ENCODE assay signal across 15 cellular contexts in genomic region chr9:33765411-33765810, GRCh38. TPM values are rescaled to one million over a fixed set of nuclear protein-coding genes. Genes with fewer than 3 reads are reported as not detected.
DNase-seq lines count a peak whose midpoint lies in the region; ATAC-seq and TF ChIP-seq lines count a peak whose summit lies in the region.
"Had no signal": no experiment of that assay in that cellular context is flagged by ENCODE, and none has a peak within 500 bp of the region (broad histone marks: within the 10 kb centered on the region; RNA-seq: fewer than 3 reads in every experiment).

No MANE protein-coding gene starts in this region.

- H3K9me3 Mint-ChIP-seq in HFFc6, result no peaks in the 10 kb centered on the region
- H3K9me3 Mint-ChIP-seq in neural progenitor cell, result no peaks in the 10 kb centered on the region
- H3K9me3 Mint-ChIP-seq: CD4-positive, alpha-beta T cell; nephron; stimulated activated memory B cell treated with anti-CD40 and anti-IgM and Interleukin-4, amounts not matched to agents 10 μg/mL and 1 μg/mL and 100 μg/mL, for 72 hours had no signal

- H3F3A ChIP-seq in neural progenitor cell (ENCODE audit: low read depth), result no peaks in the 10 kb centered on the region

- H3K36me3 Mint-ChIP-seq in HFFc6 (ENCODE audit: low read depth) (no peaks in the 10 kb centered on the region), neural progenitor cell (no peaks in the 10 kb centered on the region)
- H3K36me3 Mint-ChIP-seq: stimulated activated memory B cell treated with anti-CD40 and anti-IgM and Interleukin-4, amounts not matched to agents 10 μg/mL and 1 μg/mL and 100 μg/mL, for 72 hours had no signal

- H3K4me2 ChIP-seq in neural progenitor cell, result no peak overlapping the region

- no peaks in the 10 kb centered on the region for H3K79me2 ChIP-seq in neural progenitor cell (ENCODE audit: low read depth)

- 0 out of 2 replicates have a peak overlapping the region, but pooled peaks have one; percentile 3 for H3K4me3 Mint-ChIP-seq in HFFc6
- no peak overlapping the region for H3K4me3 Mint-ChIP-seq in neural progenitor cell
- H3K4me3 Mint-ChIP-seq: CD4-positive, alpha-beta T cell; nephron; stimulated activated memory B cell treated with anti-CD40 and anti-IgM and Interleukin-4, amounts not matched to agents 10 μg/mL and 1 μg/mL and 100 μg/mL, for 72 hours had no signal

- in situ Hi-C loops in KBM-7 (cut with MboI; ENCODE audit: low pct_unique_long_range_greater_than_20kb, low sequenced_read_pairs), result no loop called here

- no peaks in the 10 kb centered on the region for H3K27me3 ChIP-seq in neural progenitor cell
- H3K27me3 ChIP-seq: right lobe of liver had no signal

- no peak overlapping the region for H2AFZ ChIP-seq in neural progenitor cell (replicated peaks)

- no peaks in the 10 kb centered on the region for H3K27me3 Mint-ChIP-seq in HFFc6 (ENCODE audit: insufficient read depth)
- no peaks in the 10 kb centered on the region for H3K27me3 Mint-ChIP-seq in neural progenitor cell (ENCODE audit: insufficient read depth, low read depth)

- peak overlapping the region; percentile 60 for H3K27ac Mint-ChIP-seq in HFFc6
- no peak overlapping the region for H3K27ac Mint-ChIP-seq in neural progenitor cell
- H3K27ac Mint-ChIP-seq: CD4-positive, alpha-beta T cell; nephron; stimulated activated memory B cell treated with anti-CD40 and anti-IgM and Interleukin-4, amounts not matched to agents 10 μg/mL and 1 μg/mL and 100 μg/mL, for 72 hours had no signal

- no peaks in the 10 kb centered on the region for H3K9me3 ChIP-seq in neural progenitor cell (ENCODE audit: low read depth)
- H3K9me3 ChIP-seq: right lobe of liver had no signal

- intact Hi-C loops in Right ventricle myocardium inferior (cut with DNase I), result no loop called here

- no peak overlapping the region for H3K9ac ChIP-seq in neural progenitor cell

- peak; percentile 76 for DNase-seq in HFFc6
- peak; percentile 71 for DNase-seq in RPMI7951 (ENCODE audit: low read depth)
- peak; percentile 17 for DNase-seq in skeletal muscle cell (ENCODE audit: low read depth)
- no peak for DNase-seq in Right ventricle myocardium inferior (ENCODE audit: missing footprints)
- no peak for DNase-seq in activated effector memory CD4-positive, alpha-beta T cell treated with anti-CD3 and anti-CD28 coated beads, Interleukin-2, amount 50 U/mL, for 16 hours
- no peak for DNase-seq in KBM-7
- no peak for DNase-seq in neural progenitor cell (ENCODE audit: low spot score)
- DNase-seq: activated naive CD4-positive, alpha-beta T cell treated with anti-CD3 and anti-CD28 coated beads, Interleukin-2, amount 50 U/mL, for 16 hours; CD4-positive, alpha-beta T cell; NCI-H1105 treated with DMSO at 0.1 percent for 48 hours; right lobe of liver had no signal

- H3K36me3 ChIP-seq in neural progenitor cell, result no peaks in the 10 kb centered on the region
- H3K36me3 ChIP-seq: right lobe of liver had no signal

- no peak overlapping the region for H3K4me3 ChIP-seq in skeletal muscle cell (ENCODE audit: low read depth, low read length)
- H3K4me3 ChIP-seq in neural progenitor cell, result no peak overlapping the region
- H3K4me3 ChIP-seq: right lobe of liver had no signal

- no peak overlapping the region for H3K27ac ChIP-seq in neural progenitor cell
- H3K27ac ChIP-seq: right lobe of liver, VCaP had no signal

- H4K20me1 ChIP-seq in neural progenitor cell (ENCODE audit: low read depth), result no peaks in the 10 kb centered on the region

- H3K4me1 ChIP-seq in neural progenitor cell, result no peaks in the 10 kb centered on the region
- H3K4me1 ChIP-seq: right lobe of liver had no signal

- TF ChIP-seq CTCF in HFFc6 (IDR thresholded peaks at IDR 0.05) (no peak), neural progenitor cell (IDR thresholded peaks at IDR 0.05) (no peak)

- ATAC-seq in esophagus mucosa, result peak; percentile 68
- no peak for ATAC-seq in Right ventricle myocardium inferior
- ATAC-seq: stimulated activated memory B cell treated with anti-CD40 and anti-IgM and Interleukin-4, amounts not matched to agents 10 μg/mL and 1 μg/mL and 100 μg/mL, for 72 hours had no signal

- peaks cover 59% of the 10 kb centered on the region for H3K4me1 Mint-ChIP-seq in HFFc6 (ENCODE audit: low read depth)
- no peaks in the 10 kb centered on the region for H3K4me1 Mint-ChIP-seq in neural progenitor cell
- H3K4me1 Mint-ChIP-seq: nephron; stimulated activated memory B cell treated with anti-CD40 and anti-IgM and Interleukin-4, amounts not matched to agents 10 μg/mL and 1 μg/mL and 100 μg/mL, for 72 hours had no signal

RNA-seq across cellular contexts. Expression of gene PRSS3, which starts 29.9 kb away (rescaled TPM):
- 10 to 100 TPM; 18.9 to 40.4 (median 23.8) TPM for total RNA-seq in HFFc6 (2021; fragmentation: NEBNext Ultra II Directional; extraction: Animal tissue kit (Norgen Biotek cat#: 25700))
- 2.6 and 7.1 TPM in 2 replicates for total RNA-seq in RPMI7951 (2014; rRNA removed; shearing (Covaris generic))
- total RNA-seq in esophagus mucosa (107 TPM), Right ventricle myocardium inferior (not detected), neural progenitor cell (ENCODE audit: low replicate concordance) (not detected in 2 replicates)
- total RNA-seq: CD4-positive, alpha-beta T cell had no signal

RNA-seq across cellular contexts. Expression of gene UBE2R2, which starts 51.5 kb away (rescaled TPM):
- total RNA-seq in HFFc6 (2021; fragmentation: NEBNext Ultra II Directional; extraction: Animal tissue kit (Norgen Biotek cat#: 25700)), result 10 to 100 TPM; 39.7 to 49.3 (median 46.6) TPM
- 13.0 and 18.5 TPM in 2 replicates for total RNA-seq in RPMI7951 (2014; rRNA removed; shearing (Covaris generic))
- total RNA-seq in esophagus mucosa (25.5 TPM), Right ventricle myocardium inferior (44.0 TPM), neural progenitor cell (ENCODE audit: low replicate concordance) (53.6 and 68.3 TPM in 2 replicates)

Comparison
In these comparisons a context has a peak if more than half of its experiments do, and no peak if none do; other contexts are left out.
1. DNase-seq: peak in HFFc6 (single experiment), RPMI7951 (single experiment) and skeletal muscle cell (single experiment); none in Right ventricle myocardium inferior (single experiment), activated effector memory CD4-positive, alpha-beta T cell treated with anti-CD3 and anti-CD28 coated beads, Interleukin-2, amount 50 U/mL, for 16 hours (single experiment), KBM-7 (single experiment) and neural progenitor cell (single experiment).